ENCODE assay signal across 19 cellular contexts in genomic region chr3:99577160-99577559, GRCh38.
DNase-seq lines count a peak whose midpoint lies in the region; ATAC-seq and TF ChIP-seq lines count a peak whose summit lies in the region.
"Had no signal": no experiment of that assay in that cellular context is flagged by ENCODE, and none has a peak within 500 bp of the region (broad histone marks: within the 10 kb centered on the region; RNA-seq: fewer than 3 reads in every experiment).

No MANE protein-coding gene starts in this region.

- 0 out of 2 replicates have a peak, but pooled peaks cover 3% of the 10 kb centered on the region for H3K36me3 ChIP-seq in ACC112 (ENCODE audit: insufficient read depth, low read length)
- no peaks in the 10 kb centered on the region for H3K36me3 ChIP-seq in brain microvascular endothelial cell (replicated peaks)
- no peaks in the 10 kb centered on the region for H3K36me3 ChIP-seq in body of pancreas (replicated peaks in 1 of 2; ENCODE audit: insufficient read depth in 1 of 2, low read depth in 2 of 2)
- H3K36me3 ChIP-seq in PC-3 (ENCODE audit: low read depth, low read length), result no peaks in the 10 kb centered on the region

- BruUV-seq in PC-3 (replicated peaks; lab: Mats Ljungman, UMichigan), result no TSS peak

- no peaks in the 10 kb centered on the region for H3K9me3 ChIP-seq in body of pancreas
- no peaks in the 10 kb centered on the region for H3K9me3 ChIP-seq in PC-3 (ENCODE audit: low read length)
- H3K9me3 ChIP-seq: Caco-2 had no signal

- H3K9me2 ChIP-seq in PC-3 (replicated peaks; ENCODE audit: low read length), result no peaks in the 10 kb centered on the region

- in situ Hi-C loops in brain microvascular endothelial cell (cut with HindIII; ENCODE audit: low pct_ligation_motif_present, low sequenced_read_pairs), result no loop called here

- intact Hi-C loops in body of pancreas (cut with DNase I), result no loop called here
- intact Hi-C loops in PC-3 (cut with micrococcal nuclease), result no loop called here

- 44 to 61% methylated on average over 2 of the region's 2 CpGs for WGBS in body of pancreas, 2 donors

- no peak overlapping the region for H3K4me2 ChIP-seq in PC-3 (ENCODE audit: low read length)

- no peak overlapping the region for H3K9ac ChIP-seq in PC-3 (ENCODE audit: low read length)

- H3K27me3 ChIP-seq in ACC112 (ENCODE audit: insufficient read depth, low read length), result no peaks in the 10 kb centered on the region
- H3K27me3 ChIP-seq in brain microvascular endothelial cell (replicated peaks), result no peaks in the 10 kb centered on the region
- H3K27me3 ChIP-seq in body of pancreas, result no peaks in the 10 kb centered on the region
- H3K27me3 ChIP-seq in PC-3 (ENCODE audit: low read length), result no peaks in the 10 kb centered on the region

- H4K20me1 ChIP-seq in PC-3 (ENCODE audit: low read length), result no peaks in the 10 kb centered on the region

- H3K4me1 ChIP-seq in ACC112 (ENCODE audit: control insufficient read depth, insufficient read depth, low read length, unreplicated experiment) (peaks cover 37% of the 10 kb centered on the region), body of pancreas (no peaks in the 10 kb centered on the region), PC-3 (ENCODE audit: insufficient read depth, low read length) (no peaks in the 10 kb centered on the region)
- H3K4me1 ChIP-seq: Caco-2 had no signal

- peak overlapping the region; percentile 81 for H3K27ac ChIP-seq in ACC112 (ENCODE audit: low read depth, low read length)
- H3K27ac ChIP-seq in brain microvascular endothelial cell, result peak overlapping the region; percentile 80
- H3K27ac ChIP-seq in body of pancreas, result no peak overlapping the region
- H3K27ac ChIP-seq in PC-3 (ENCODE audit: low read length), result no peak overlapping the region
- H3K27ac ChIP-seq: C4-2B had no signal

- POLR2A ChIA-PET in PC-3 (lab: Charles Lee; ENCODE audit: unreplicated experiment), result no interaction called here

- DNase-seq in HCEC 1CT, result peak; percentile 69
- no peak for DNase-seq in brain microvascular endothelial cell
- DNase-seq in iris pigment epithelial cell (ENCODE audit: low read depth), result peak; percentile 89
- DNase-seq in body of pancreas, result no peak
- DNase-seq in PC-3, result no peak
- DNase-seq in NCI-H146 treated with DMSO at 0.1 percent for 48 hours (lab: John Stamatoyannopoulos, UW; ENCODE audit: unreplicated experiment), result no peak
- DNase-seq: Caco-2, DND-41, NCI-H1048, NCI-H1694, NCI-H2107, NCI-H345, NCI-H526 treated with DMSO at 0.1 percent for 48 hours, RPMI8226, SW 1271 had no signal

- H3K4me3 ChIP-seq in ACC112 (ENCODE audit: low read depth, low read length), result peak overlapping the region; percentile 44; the same call in 1 of the 2 replicates
- no peak overlapping the region for H3K4me3 ChIP-seq in brain microvascular endothelial cell (ENCODE audit: low read depth, low read length)
- no peak overlapping the region for H3K4me3 ChIP-seq in body of pancreas
- H3K4me3 ChIP-seq in PC-3 (ENCODE audit: low read length), result no peak overlapping the region
- H3K4me3 ChIP-seq: K562 had no signal

- TF ChIP-seq CTCF in brain microvascular endothelial cell (IDR thresholded peaks at IDR 0.05; ENCODE audit: low read depth, low read length, missing control alignments) (no peak), body of pancreas (IDR thresholded peaks at IDR 0.05) (no peak), PC-3 (conservative IDR thresholded peaks at IDR 0.05; ENCODE audit: low read depth, low read length) (no peak)

- no peaks in the 10 kb centered on the region for H3K79me2 ChIP-seq in ACC112 (ENCODE audit: control insufficient read depth, insufficient read depth, low read length, unreplicated experiment)
- H3K79me2 ChIP-seq in PC-3 (ENCODE audit: low read length), result no peaks in the 10 kb centered on the region

- no peak for ATAC-seq in body of pancreas
- ATAC-seq in PC-3, result no peak
- no peak for ATAC-seq in GM18867 (IDR thresholded peaks at IDR 0.05; ENCODE audit: unreplicated experiment)
- ATAC-seq: K562 had no signal

- H2AFZ ChIP-seq in ACC112 (ENCODE audit: low read length, unreplicated experiment) (peak overlapping the region; percentile 93), PC-3 (ENCODE audit: low read length) (no peak overlapping the region)

- CTCF ChIA-PET in PC-3 (lab: Charles Lee), result no interaction called here

- TF ChIP-seq POLR2A in body of pancreas (IDR thresholded peaks at IDR 0.05), result no peak

- no peaks in the 10 kb centered on the region for H3F3A ChIP-seq in PC-3 (ENCODE audit: low read length, unreplicated experiment)

Comparison
In these comparisons a context has a peak if more than half of its experiments do, and no peak if none do; other contexts are left out.
1. H3K27ac ChIP-seq: peak in ACC112 (single experiment) and brain microvascular endothelial cell (single experiment); none in body of pancreas (0 of 4) and PC-3 (single experiment).
2. DNase-seq: peak in HCEC 1CT (single experiment) and iris pigment epithelial cell (single experiment); none in brain microvascular endothelial cell (single experiment), body of pancreas (0 of 4), PC-3 (single experiment) and NCI-H146 treated with DMSO at 0.1 percent for 48 hours (single experiment).